ENCODE assay signal across 8 cellular contexts in genomic region chr2:58427572-58428285, GRCh38.
A peak's percentile ranks its signal among the peaks of the same experiment; 100 is the strongest.
DNase-seq lines count a peak whose midpoint lies in the region; ATAC-seq and TF ChIP-seq lines count a peak whose summit lies in the region.

No MANE protein-coding gene starts in this region.

- WGBS in ectodermal cell, 2 experiments = 1% methylated on average over 27 to 31 of the region's 33 CpGs

- H3K27me3 ChIP-seq in BE2C (no peaks in the 10 kb centered on the region), ectodermal cell (ENCODE audit: control insufficient read depth, insufficient read depth, low read length, poor library complexity, severe bottlenecking) (no peaks in the 10 kb centered on the region), vagina (no peaks in the 10 kb centered on the region)

- no peaks in the 10 kb centered on the region for H3K9me3 ChIP-seq in BE2C
- no peaks in the 10 kb centered on the region for H3K9me3 ChIP-seq in ectodermal cell (ENCODE audit: control insufficient read depth, low read length)
- no peaks in the 10 kb centered on the region for H3K9me3 ChIP-seq in mucosa of descending colon
- no peaks in the 10 kb centered on the region for H3K9me3 ChIP-seq in vagina

- H3K36me3 ChIP-seq in BE2C = no peaks in the 10 kb centered on the region
- H3K36me3 ChIP-seq in ectodermal cell (ENCODE audit: control insufficient read depth, insufficient read depth, low read length) = no peaks in the 10 kb centered on the region
- no peaks in the 10 kb centered on the region for H3K36me3 ChIP-seq in mucosa of descending colon (ENCODE audit: low read depth)
- no peaks in the 10 kb centered on the region for H3K36me3 ChIP-seq in vagina

- TF ChIP-seq CTCF in BE2C (IDR thresholded peaks at IDR 0.05; ENCODE audit: low read depth, low read length) (no peak), mucosa of descending colon (IDR thresholded peaks at IDR 0.05) (no peak), vagina (IDR thresholded peaks at IDR 0.05) (no peak)

- H3K4me3 ChIP-seq in BE2C (ENCODE audit: low read depth, low read length) (peak overlapping the region; percentile 63), ectodermal cell (ENCODE audit: insufficient read depth, low read depth, low read length) (peak overlapping the region; percentile 51), mucosa of descending colon (no peak overlapping the region), vagina (peak overlapping the region; percentile 46)

- H3K4me1 ChIP-seq in BE2C = no peaks in the 10 kb centered on the region
- H3K4me1 ChIP-seq in ectodermal cell (ENCODE audit: control insufficient read depth, insufficient read depth, low read length) = no peaks in the 10 kb centered on the region
- H3K4me1 ChIP-seq in mucosa of descending colon (ENCODE audit: low read depth) = peaks cover 8% of the 10 kb centered on the region
- H3K4me1 ChIP-seq in vagina = peaks cover 21% of the 10 kb centered on the region

- intact Hi-C loops in mucosa of descending colon (cut with DNase I, micrococcal nuclease) (no loop called here), vagina (cut with DNase I) (no loop called here)

- H3K27ac ChIP-seq in ectodermal cell (ENCODE audit: insufficient read depth, low read depth, low read length, poor library complexity, severe bottlenecking) (peak overlapping the region; percentile 90), vagina (no peak overlapping the region)

- no peak for TF ChIP-seq POLR2A in vagina (IDR thresholded peaks at IDR 0.05)

- DNase-seq in BE2C (no peak), OCI-M1 (lab: John Stamatoyannopoulos, UW) (peak; percentile 55), mucosa of descending colon (peak; percentile 20 to 41 (median 39)), vagina (ENCODE audit: extremely low spot score in 2 of 2) (no peak), AML-193 (lab: John Stamatoyannopoulos, UW) (no peak), GM19238 (ENCODE audit: insufficient read length, low spot score) (no peak)

- peak; percentile 28 for ATAC-seq in GM19035 (IDR thresholded peaks at IDR 0.05; ENCODE audit: unreplicated experiment)
- peak; percentile 54 for ATAC-seq in mucosa of descending colon

Comparison
In these comparisons a context has a peak if more than half of its experiments do, and no peak if none do; other contexts are left out.
1. DNase-seq: peak in OCI-M1 (single experiment) and mucosa of descending colon (3 of 3); none in BE2C (single experiment), vagina (0 of 2), AML-193 (0 of 2) and GM19238 (single experiment).